Comparison of ENCODE assay signal across 1 cellular context in the genomic region with DNA sequence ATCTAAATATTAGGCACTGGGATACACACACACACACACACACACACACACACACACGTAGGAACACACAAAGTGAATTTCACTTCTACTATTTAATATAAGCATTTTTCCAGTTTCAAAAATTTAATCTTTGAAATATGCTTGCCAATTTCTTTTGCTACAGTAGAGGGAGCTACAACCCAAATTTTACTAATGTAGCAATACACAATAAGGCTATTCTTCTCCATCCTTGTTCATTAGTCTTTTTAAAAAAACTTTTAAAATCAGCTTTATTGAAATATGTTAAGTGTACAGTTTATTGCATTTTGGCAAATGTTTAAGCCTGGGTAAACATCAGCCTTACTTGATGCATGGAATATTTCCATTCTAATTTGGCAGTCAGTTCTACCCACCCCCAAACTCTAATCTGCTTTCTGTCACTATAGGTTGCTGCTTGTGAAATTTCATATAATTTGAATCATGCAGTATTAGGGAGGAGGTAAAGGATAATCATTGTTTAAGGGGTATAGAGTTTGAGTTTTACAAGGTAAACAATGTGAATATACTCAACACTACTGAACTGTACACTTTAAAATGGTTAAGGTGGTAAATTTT.
TF ChIP-seq lines count a peak whose summit lies in the region.

No MANE protein-coding gene starts in this region.

TF ChIP-seq in endothelial cell of umbilical vein, 7 proteins besides CTCF, POLR2A, EP300 and RAD21 (continued from another document):
- no peak for TF ChIP-seq EZH2 (IDR thresholded peaks at IDR 0.05; ENCODE audit: borderline replicate concordance, low read depth, low read length, severe bottlenecking)
- no peak for TF ChIP-seq GATA2 (IDR thresholded peaks at IDR 0.05; ENCODE audit: insufficient read depth, insufficient read length, low read depth, low read length)
